8 cellular contexts compared by ENCODE assay signal in the genomic region with DNA sequence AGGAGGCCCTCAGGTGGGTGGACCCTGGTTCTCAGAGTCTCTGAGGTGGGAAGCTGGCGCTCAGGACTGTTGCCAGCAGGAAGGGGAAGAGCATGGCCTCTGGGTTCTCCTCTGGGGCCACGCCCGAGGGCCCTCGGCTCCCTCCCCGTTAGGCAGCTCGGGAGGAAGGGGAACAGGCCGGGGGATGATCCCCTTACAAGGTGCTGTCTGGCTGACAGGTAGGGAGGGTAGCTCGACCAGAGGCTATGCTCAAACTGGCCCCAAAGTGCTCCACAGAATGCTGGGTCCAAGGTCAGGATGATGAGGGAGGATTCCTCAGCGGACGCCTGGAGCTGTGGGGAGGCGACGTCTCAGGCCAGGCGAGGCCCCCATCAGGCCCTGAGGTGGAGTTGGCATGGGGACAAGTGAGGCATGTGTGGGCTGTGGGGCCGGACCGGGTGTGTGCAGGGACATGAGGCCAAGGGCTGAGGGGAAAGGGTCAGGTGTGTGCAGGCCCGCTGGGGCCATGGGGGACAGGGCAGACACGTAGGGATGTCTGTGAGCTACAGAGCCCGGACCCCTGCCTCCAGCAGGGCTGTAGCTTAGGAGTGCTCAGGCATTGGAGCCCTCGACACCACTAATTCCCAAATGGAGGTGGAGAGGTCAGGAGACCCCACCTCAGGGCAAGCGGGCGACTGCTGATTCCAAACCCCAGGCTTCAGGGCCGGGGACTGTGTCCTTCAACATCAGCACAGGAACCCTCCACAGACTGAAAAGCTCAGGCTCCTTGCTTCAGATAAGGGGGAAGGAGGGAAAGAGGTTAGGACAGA. TPM values are rescaled to one million over a fixed set of nuclear protein-coding genes. Genes with fewer than 3 reads are reported as not detected.
DNase-seq lines count a peak whose midpoint lies in the region; ATAC-seq, FAIRE-seq and TF ChIP-seq lines count a peak whose summit lies in the region.

No MANE protein-coding gene starts in this region.

- H3K27me3 Mint-ChIP-seq in HFFc6 (ENCODE audit: insufficient read depth) (peaks cover 26% of the 10 kb centered on the region), astrocyte (ENCODE audit: low read depth, unreplicated experiment) (peaks cover 51% of the 10 kb centered on the region)

- H3K9me3 ChIP-seq in astrocyte (ENCODE audit: insufficient read depth, low read depth, low read length): peaks cover 8% of the 10 kb centered on the region
- H3K9me3 ChIP-seq in kidney (ENCODE audit: control insufficient read depth in 1 of 2, low read length in 2 of 2): peaks cover 5 to 10% of the 10 kb centered on the region in 2 donors
- H3K9me3 ChIP-seq in transverse colon: no peaks in the 10 kb centered on the region

- H4K20me1 ChIP-seq in astrocyte (ENCODE audit: insufficient read depth, low read length): no peaks in the 10 kb centered on the region

- DNase-seq in AG10803 (ENCODE audit: low read depth) (no peak), HFFc6 (no peak), astrocyte (ENCODE audit: low read depth) (no peak), kidney (no peak), transverse colon (no peak), HEK293T (ENCODE audit: extremely low spot score) (no peak)

- H3K4me3 ChIP-seq in AG10803 (ENCODE audit: low read length) (peak overlapping the region; percentile 63), astrocyte (ENCODE audit: insufficient read depth, low read depth, low read length) (peak overlapping the region; percentile 66), kidney (ENCODE audit: low read length in 2 of 2) (peak overlapping the region; percentile 23 to 64), transverse colon (peak overlapping the region in 3 of 4 donors; percentile 24 to 59 (median 52))

- H3K9ac ChIP-seq in astrocyte (ENCODE audit: low read length) (peak overlapping the region; percentile 76), kidney (ENCODE audit: low read length in 2 of 2) (peak overlapping the region in 1 of 2 donors; percentile 46)

- ATAC-seq in GM18511 (IDR thresholded peaks at IDR 0.05; ENCODE audit: unreplicated experiment): no peak
- no peak for ATAC-seq in GM19035 (IDR thresholded peaks at IDR 0.05; ENCODE audit: unreplicated experiment)

- peak overlapping the region; percentile 99 for H3K4me2 ChIP-seq in astrocyte (ENCODE audit: low read length)

- in situ Hi-C loops in transverse colon (cut with MboI; ENCODE audit: low pct_ligation_motif_present in 1 of 4, low pct_unique_long_range_greater_than_20kb in 1 of 4, low sequenced_read_pairs in 3 of 4): loop anchor here (25.0 kb wide), 3 partner anchors 259 to 359 kb away; no protein-coding TSS in a partner anchor

- peak overlapping the region; percentile 91 for H2AFZ ChIP-seq in astrocyte (ENCODE audit: low read depth, low read length)

- H3K4me1 Mint-ChIP-seq in HFFc6 (ENCODE audit: low read depth): peaks cover 17% of the 10 kb centered on the region; the same call in 1 of the 2 replicates
- no peaks in the 10 kb centered on the region for H3K4me1 Mint-ChIP-seq in astrocyte (ENCODE audit: low read depth, unreplicated experiment)

- no peak for TF ChIP-seq POLR2A in transverse colon (IDR thresholded peaks at IDR 0.05)

- no peak overlapping the region for H3K27ac ChIP-seq in astrocyte (ENCODE audit: low read depth, low read length)
- H3K27ac ChIP-seq in kidney (ENCODE audit: low read depth in 2 of 2, low read length in 2 of 2): no peak overlapping the region
- no peak overlapping the region for H3K27ac ChIP-seq in transverse colon

- H3K79me2 ChIP-seq in astrocyte (ENCODE audit: insufficient read depth, low read length): no peaks in the 10 kb centered on the region

- FAIRE-seq in astrocyte (lab: Jason Lieb, UNC) (no peak), kidney (lab: Jason Lieb, UNC) (no peak)

- H3K36me3 Mint-ChIP-seq in HFFc6 (ENCODE audit: low read depth) (no peaks in the 10 kb centered on the region), astrocyte (ENCODE audit: low read depth, unreplicated experiment) (no peaks in the 10 kb centered on the region)

- H3K4me1 ChIP-seq in astrocyte (ENCODE audit: insufficient read depth, low read length) (peaks cover 15% of the 10 kb centered on the region), kidney (ENCODE audit: control insufficient read depth in 1 of 2, insufficient read depth in 1 of 2, low read depth in 1 of 2, low read length in 2 of 2) (peaks cover 6 to 18% of the 10 kb centered on the region in 2 donors), transverse colon (peaks cover 16 to 23% (median 19%) of the 10 kb centered on the region in 4 donors)

- peaks cover 15% of the 10 kb centered on the region for H3K27me3 ChIP-seq in astrocyte (ENCODE audit: insufficient read depth, low read length)
- peaks cover 41% of the 10 kb centered on the region for H3K27me3 ChIP-seq in transverse colon

- H3K36me3 ChIP-seq in astrocyte (ENCODE audit: insufficient read depth, low read length): no peaks in the 10 kb centered on the region
- no peaks in the 10 kb centered on the region for H3K36me3 ChIP-seq in kidney (ENCODE audit: control insufficient read depth in 1 of 2, insufficient read depth in 2 of 2, low read length in 2 of 2)
- no peaks in the 10 kb centered on the region for H3K36me3 ChIP-seq in transverse colon

- H3K4me3 Mint-ChIP-seq in HFFc6: peak overlapping the region; percentile 83
- peak overlapping the region; percentile 60 for H3K4me3 Mint-ChIP-seq in astrocyte (ENCODE audit: unreplicated experiment)

- WGBS in transverse colon (ENCODE audit: low coverage in 1 of 2), 2 donors: 39% methylated on average over 20 of the region's 22 CpGs; no CpG with 5 or more reads in 1 of the 2 donors

- TF ChIP-seq CTCF in AG10803 (conservative IDR thresholded peaks at IDR 0.05; ENCODE audit: low read length): no peak
- no peak for TF ChIP-seq CTCF in HFFc6 (IDR thresholded peaks at IDR 0.05)
- TF ChIP-seq CTCF in astrocyte (IDR thresholded peaks at IDR 0.05; ENCODE audit: insufficient read depth, low read depth, low read length): no peak
- no peak for TF ChIP-seq CTCF in kidney (IDR thresholded peaks at IDR 0.05; ENCODE audit: borderline replicate concordance, extremely low read depth, insufficient read depth)
- TF ChIP-seq CTCF in transverse colon (IDR thresholded peaks at IDR 0.05): no peak

- no peak overlapping the region for H3K27ac Mint-ChIP-seq in HFFc6
- H3K27ac Mint-ChIP-seq in astrocyte (ENCODE audit: unreplicated experiment): no peak overlapping the region

- TF ChIP-seq EP300 in transverse colon (IDR thresholded peaks at IDR 0.05; ENCODE audit: low read depth): no peak

- CTCF ChIA-PET in HEK293T (lab: Yijun Ruan, JAX): interaction anchor here (0.7 to 2.1 kb wide), 14 partner anchors 14 to 409 kb away, joined by 3 to 14 read pairs (median 3); no protein-coding TSS in a partner anchor

- intact Hi-C loops in kidney (cut with DNase I): no loop called here
- intact Hi-C loops in transverse colon (cut with DNase I; ENCODE audit: low total_unique reads): no loop called here

- POLR2A ChIA-PET in HEK293T (lab: Yijun Ruan, JAX): interaction anchor here (1.5 kb wide), 1 partner anchor 357 kb away, joined by 6 read pairs; no protein-coding TSS in a partner anchor

- peaks cover 8% of the 10 kb centered on the region for H3K9me3 Mint-ChIP-seq in HFFc6
- peaks cover 8% of the 10 kb centered on the region for H3K9me3 Mint-ChIP-seq in astrocyte (ENCODE audit: unreplicated experiment)

TF ChIP-seq in HEK293T, 16 proteins besides CTCF, POLR2A, EP300 and RAD21:
- TF ChIP-seq ELF4 (IDR thresholded peaks at IDR 0.05) (no peak), HDGF (IDR thresholded peaks at IDR 0.05; ENCODE audit: borderline replicate concordance) (no peak), FOXA1 (IDR thresholded peaks at IDR 0.05) (no peak), ARNT (IDR thresholded peaks at IDR 0.05) (no peak), CTBP1 (IDR thresholded peaks at IDR 0.05; ENCODE audit: borderline replicate concordance) (no peak), SUZ12 (IDR thresholded peaks at IDR 0.05) (no peak), FOXK2 (IDR thresholded peaks at IDR 0.05) (no peak), SP1 (IDR thresholded peaks at IDR 0.05) (no peak), BHLHE40 (IDR thresholded peaks at IDR 0.05; ENCODE audit: borderline replicate concordance) (no peak), LEF1 (IDR thresholded peaks at IDR 0.05; ENCODE audit: borderline replicate concordance) (no peak), TARDBP (IDR thresholded peaks at IDR 0.05) (no peak), NFRKB (IDR thresholded peaks at IDR 0.05) (no peak), L3MBTL2 (conservative IDR thresholded peaks at IDR 0.05) (no peak), FOXM1 (IDR thresholded peaks at IDR 0.05; ENCODE audit: borderline replicate concordance) (no peak), ZNF384 (IDR thresholded peaks at IDR 0.05) (no peak), PKNOX1 (IDR thresholded peaks at IDR 0.05) (no peak)

RNA-seq across cellular contexts. Expression of gene POLL, which starts 17.1 kb away (rescaled TPM):
- 10 to 100 TPM; 19.3 to 20.9 (median 19.7) TPM for total RNA-seq in HFFc6 (2021; fragmentation: NEBNext Ultra II Directional; extraction: Animal tissue kit (Norgen Biotek cat#: 25700))
- 27.8 and 28.6 TPM in 2 replicates for total RNA-seq in astrocyte
- total RNA-seq in kidney: 35.2 TPM
- 27.5 TPM for polyA plus RNA-seq in kidney (ENCODE audit: insufficient read depth, low read depth, low replicate concordance)
- 10 to 100 TPM; 23.9 to 89.8 (median 29.8) TPM for total RNA-seq in transverse colon

RNA-seq across cellular contexts. Expression of gene DPCD, which starts 17.2 kb away (rescaled TPM):
- 10 to 100 TPM; 30.6 to 36.1 (median 32.5) TPM for total RNA-seq in HFFc6 (2021; fragmentation: NEBNext Ultra II Directional; extraction: Animal tissue kit (Norgen Biotek cat#: 25700))
- 39.4 and 41.0 TPM in 2 replicates for total RNA-seq in astrocyte
- total RNA-seq in kidney: 26.4 TPM
- 63.1 TPM for polyA plus RNA-seq in kidney (ENCODE audit: insufficient read depth, low read depth, low replicate concordance)
- 10 to 100 TPM in 2 of 4 donors, 1 to 10 TPM in 1, not detected in 1; 8.2 to 15.7 (median 13.5) TPM for total RNA-seq in transverse colon
